19 cellular contexts compared by ENCODE assay signal in genomic region chr5:14915291-14915976, GRCh38. TPM values are rescaled to one million over a fixed set of nuclear protein-coding genes. Genes with fewer than 3 reads are reported as not detected.
DNase-seq lines count a peak whose midpoint lies in the region; ATAC-seq and TF ChIP-seq lines count a peak whose summit lies in the region.
"Had no signal": no experiment of that assay in that cellular context is flagged by ENCODE, and none has a peak within 500 bp of the region (broad histone marks: within the 10 kb centered on the region; RNA-seq: fewer than 3 reads in every experiment).

No MANE protein-coding gene starts in this region.

- no peak for ATAC-seq in T-helper 17 cell
- no peak for ATAC-seq in GM21737 (IDR thresholded peaks at IDR 0.05; ENCODE audit: unreplicated experiment)
- ATAC-seq: body of pancreas, lower lobe of right lung had no signal

- H3K27ac ChIP-seq in brain microvascular endothelial cell, result peak overlapping the region; percentile 97
- H3K27ac ChIP-seq: body of pancreas, C4-2B, dorsolateral prefrontal cortex, epithelial cell of prostate, lower lobe of right lung, tibial artery had no signal

- no peaks in the 10 kb centered on the region for H3K9me3 Mint-ChIP-seq in activated naive CD8-positive, alpha-beta T cell (ENCODE audit: low read depth)
- peaks cover 3% of the 10 kb centered on the region for H3K9me3 Mint-ChIP-seq in activated naive CD8-positive, alpha-beta T cell treated with anti-CD3 and anti-CD28 coated beads for 36 hours

- H3K4me1 Mint-ChIP-seq in activated naive CD8-positive, alpha-beta T cell (ENCODE audit: low read depth), result peaks cover 14% of the 10 kb centered on the region
- H3K4me1 Mint-ChIP-seq in activated naive CD8-positive, alpha-beta T cell treated with anti-CD3 and anti-CD28 coated beads for 36 hours, result peaks cover 18% of the 10 kb centered on the region
- peaks cover 2% of the 10 kb centered on the region for H3K4me1 Mint-ChIP-seq in T-helper 17 cell

- H3K27me3 ChIP-seq in brain microvascular endothelial cell (replicated peaks), result no peaks in the 10 kb centered on the region
- H3K27me3 ChIP-seq: body of pancreas, tibial artery had no signal

- no peaks in the 10 kb centered on the region for H3K36me3 ChIP-seq in brain microvascular endothelial cell (replicated peaks)
- H3K36me3 ChIP-seq: lower lobe of right lung, tibial artery had no signal

- DNase-seq in activated naive CD8-positive, alpha-beta T cell treated with anti-CD3 and anti-CD28 coated beads for 36 hours, result no peak
- DNase-seq in brain microvascular endothelial cell (peak; percentile 86), iris pigment epithelial cell (ENCODE audit: low read depth) (peak; percentile 75), stromal cell of bone marrow (ENCODE audit: low read depth) (peak; percentile 34), T-helper 17 cell (no peak), DMS53 treated with DMSO at 0.1 percent for 48 hours (lab: John Stamatoyannopoulos, UW; ENCODE audit: unreplicated experiment) (no peak)
- DNase-seq: activated CD4-positive, alpha-beta T cell treated with anti-CD3 and anti-CD28 coated beads, Interleukin-2, amount 10 ng/mL, durations not matched to agents 24 days and 14 days; activated naive CD4-positive, alpha-beta T cell treated with Interleukin-2 at 50 U/mL for 16 hours; body of pancreas; DMS153; dorsolateral prefrontal cortex; glutamatergic neuron; Kasumi-1; lower lobe of right lung; tibial artery had no signal

- H3K9me3 ChIP-seq in T-helper 17 cell (ENCODE audit: control insufficient read depth, low read length, poor library complexity, severe bottlenecking), result no peaks in the 10 kb centered on the region
- H3K9me3 ChIP-seq: body of pancreas, lower lobe of right lung, tibial artery had no signal

- in situ Hi-C loops in brain microvascular endothelial cell (cut with HindIII; ENCODE audit: low pct_ligation_motif_present, low sequenced_read_pairs), result no loop called here

- no peak overlapping the region for H3K4me3 Mint-ChIP-seq in activated naive CD8-positive, alpha-beta T cell
- H3K4me3 Mint-ChIP-seq in activated naive CD8-positive, alpha-beta T cell treated with anti-CD3 and anti-CD28 coated beads for 36 hours, result no peak overlapping the region
- no peak overlapping the region for H3K4me3 Mint-ChIP-seq in T-helper 17 cell
- H3K4me3 Mint-ChIP-seq: activated CD4-positive, alpha-beta T cell treated with anti-CD3 and anti-CD28 coated beads, Interleukin-2, amount 10 ng/mL, durations not matched to agents 24 days and 14 days had no signal

- TF ChIP-seq CTCF in brain microvascular endothelial cell (IDR thresholded peaks at IDR 0.05; ENCODE audit: low read depth, low read length, missing control alignments), result no peak

- H3K4me3 ChIP-seq in brain microvascular endothelial cell (ENCODE audit: low read depth, low read length), result no peak overlapping the region
- H3K4me3 ChIP-seq: body of pancreas, dorsolateral prefrontal cortex, lower lobe of right lung, tibial artery had no signal

- H3K27ac Mint-ChIP-seq in activated naive CD8-positive, alpha-beta T cell, result peak overlapping the region; percentile 76
- H3K27ac Mint-ChIP-seq in activated naive CD8-positive, alpha-beta T cell treated with anti-CD3 and anti-CD28 coated beads for 36 hours, result no peak overlapping the region
- H3K27ac Mint-ChIP-seq in T-helper 17 cell, result no peak overlapping the region

- H3K36me3 Mint-ChIP-seq in activated naive CD8-positive, alpha-beta T cell, result peaks cover 3% of the 10 kb centered on the region
- H3K36me3 Mint-ChIP-seq in activated naive CD8-positive, alpha-beta T cell treated with anti-CD3 and anti-CD28 coated beads for 36 hours, result no peaks in the 10 kb centered on the region
- H3K36me3 Mint-ChIP-seq in T-helper 17 cell (ENCODE audit: low read depth), result peaks cover 2% of the 10 kb centered on the region

- no peaks in the 10 kb centered on the region for H3K27me3 Mint-ChIP-seq in activated naive CD8-positive, alpha-beta T cell
- H3K27me3 Mint-ChIP-seq in activated naive CD8-positive, alpha-beta T cell treated with anti-CD3 and anti-CD28 coated beads for 36 hours, result peaks cover 6% of the 10 kb centered on the region
- H3K27me3 Mint-ChIP-seq in T-helper 17 cell, result no peaks in the 10 kb centered on the region

RNA-seq across cellular contexts. Expression of gene ANKH, which starts 43.9 kb away (rescaled TPM):
- total RNA-seq in activated naive CD8-positive, alpha-beta T cell treated with anti-CD3 and anti-CD28 coated beads for 36 hours, result 10 to 100 TPM; 82.5 to 84.6 TPM
- total RNA-seq in T-helper 17 cell, result 100 to 1,000 TPM in 1 of 2 donors, 10 to 100 TPM in 1; 86.8 to 109 TPM

Comparison
In these comparisons a context has a peak if more than half of its experiments do, and no peak if none do; other contexts are left out.
1. DNase-seq: peak in brain microvascular endothelial cell (single experiment), iris pigment epithelial cell (single experiment) and stromal cell of bone marrow (single experiment); none in activated naive CD8-positive, alpha-beta T cell treated with anti-CD3 and anti-CD28 coated beads for 36 hours (single experiment), T-helper 17 cell (0 of 3) and DMS53 treated with DMSO at 0.1 percent for 48 hours (single experiment).